ENCODE assay signal across 10 cellular contexts in the genomic region with DNA sequence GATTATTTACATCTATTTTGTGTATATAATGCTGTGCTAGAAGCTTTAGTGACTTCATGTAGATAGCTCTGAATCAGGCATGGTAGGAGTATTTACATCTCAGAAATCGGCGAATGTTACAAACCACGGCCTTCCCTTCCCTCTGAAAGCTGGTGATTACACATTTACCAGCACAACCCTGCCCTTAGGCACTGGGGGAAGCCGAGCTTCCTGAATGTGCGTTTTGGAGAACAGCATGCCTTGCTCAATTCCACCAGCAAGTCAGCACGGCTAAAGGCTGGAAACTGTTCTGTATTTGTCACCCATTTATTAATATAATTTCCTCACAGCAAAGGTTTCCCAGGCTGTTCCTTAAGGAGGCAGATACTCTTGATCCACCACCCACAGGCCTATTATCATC. TPM values are rescaled to one million over a fixed set of nuclear protein-coding genes. Genes with fewer than 3 reads are reported as not detected.
"Had no signal": no experiment of that assay in that cellular context is flagged by ENCODE, and none has a peak within 500 bp of the region (broad histone marks: within the 10 kb centered on the region; RNA-seq: fewer than 3 reads in every experiment).

No MANE protein-coding gene starts in this region.

- H3K9ac ChIP-seq: neural progenitor cell had no signal

- H3K4me3 ChIP-seq: neural progenitor cell, ovary had no signal

- H3K27me3 ChIP-seq: neural progenitor cell, ovary had no signal

- H3K36me3 ChIP-seq: neural progenitor cell, ovary had no signal

- DNase-seq: activated CD4-positive, alpha-beta memory T cell treated with anti-CD3 and anti-CD28 coated beads for 36 hours; activated CD4-positive, alpha-beta T cell treated with anti-CD3 and anti-CD28 coated beads for 1 hour; activated gamma-delta T cell treated with Interleukin-2 at 50 U/mL for 16 hours; activated naive CD8-positive, alpha-beta T cell treated with anti-CD3 and anti-CD28 coated beads, Interleukin-2, amount 10 ng/mL, durations not matched to agents 7 days and 5 days; activated T-cell treated with anti-CD3 and anti-CD28 coated beads, Interleukin-2, amount 50 U/mL, for 48 hours; ovary; stimulated activated CD4-positive, alpha-beta T cell treated with anti-CD3 and anti-CD28 coated beads, Interleukin-4, amount 100 ng/mL, for 24 hours; T1000 had no signal

- H3K27ac ChIP-seq: neural progenitor cell, ovary had no signal

RNA-seq across cellular contexts. Expression of gene CACNA2D3, which starts 55.3 kb away (rescaled TPM):
- total RNA-seq: activated CD4-positive, alpha-beta memory T cell treated with anti-CD3 and anti-CD28 coated beads for 36 hours; activated naive CD8-positive, alpha-beta T cell treated with anti-CD3 and anti-CD28 coated beads, Interleukin-2, amount 10 ng/mL, durations not matched to agents 7 days and 5 days; endothelial cell of umbilical vein had no signal
- polyA plus RNA-seq: endothelial cell of umbilical vein had no signal
